ENCODE assay signal across 30 cellular contexts in the genomic region with DNA sequence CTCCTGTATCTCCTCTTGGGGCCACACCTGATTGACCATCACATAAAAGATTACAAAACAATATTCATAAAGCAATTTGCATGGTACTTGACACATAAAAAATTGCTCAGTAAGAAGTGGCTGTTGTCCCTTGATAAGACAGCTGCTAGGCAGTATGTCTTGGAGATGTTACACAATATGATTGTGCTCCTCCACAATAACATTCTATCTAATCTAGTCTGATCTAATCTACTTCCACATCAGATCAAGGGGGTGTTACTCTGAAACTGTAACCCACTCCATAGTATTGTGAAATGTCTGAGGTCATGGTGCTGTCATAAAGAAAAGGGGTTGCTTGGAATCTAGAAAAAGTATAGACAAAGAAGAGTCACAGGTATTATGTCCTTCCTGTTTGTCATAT. TPM values are rescaled to one million over a fixed set of nuclear protein-coding genes. Genes with fewer than 3 reads are reported as not detected.
DNase-seq lines count a peak whose midpoint lies in the region; ATAC-seq, FAIRE-seq and TF ChIP-seq lines count a peak whose summit lies in the region.
"Had no signal": no experiment of that assay in that cellular context is flagged by ENCODE, and none has a peak within 500 bp of the region (broad histone marks: within the 10 kb centered on the region; RNA-seq: fewer than 3 reads in every experiment).

No MANE protein-coding gene starts in this region.

- H3K4me1 ChIP-seq in trophoblast cell (ENCODE audit: control insufficient read depth in 1 of 2, insufficient read depth in 2 of 2, low read length in 2 of 2) (no peaks in the 10 kb centered on the region), tibial nerve (no peaks in the 10 kb centered on the region)
- H3K4me1 ChIP-seq: BLaER1 treated with 17β-estradiol and CSF1 and Interleukin-3, amounts not matched to agents 10 nM and 100 nM; Caco-2; HAP-1 had no signal

- H4K12ac ChIP-seq in trophoblast cell (ENCODE audit: low read depth, low read length), result no peak overlapping the region

- no peak overlapping the region for H2AFZ ChIP-seq in trophoblast cell (ENCODE audit: insufficient read depth, low read length, poor library complexity)
- H2AFZ ChIP-seq: PC-9 had no signal

- TF ChIP-seq POLR2A in NB4 (IDR thresholded peaks at IDR 0.05; ENCODE audit: extremely low read depth, insufficient read length) (no peak), tibial nerve (IDR thresholded peaks at IDR 0.05) (no peak)

- no peak overlapping the region for H2BK12ac ChIP-seq in trophoblast cell (ENCODE audit: low read length)

- no peak overlapping the region for H3K4me3 ChIP-seq in NB4 (ENCODE audit: low read depth, low read length)
- H3K4me3 ChIP-seq in bronchial epithelial cell (ENCODE audit: low read depth, low read length), result no peak overlapping the region
- H3K4me3 ChIP-seq in trophoblast cell (ENCODE audit: low read depth, low read length), result no peak overlapping the region
- no peak overlapping the region for H3K4me3 ChIP-seq in tibial nerve
- H3K4me3 ChIP-seq: BLaER1 treated with 17β-estradiol and CSF1 and Interleukin-3, amounts not matched to agents 10 nM and 100 nM; HAP-1; PC-9; SJCRH30 had no signal

- H3K18ac ChIP-seq in trophoblast cell (ENCODE audit: low read length), result no peak overlapping the region

- H3K36me3 ChIP-seq in bronchial epithelial cell (ENCODE audit: control insufficient read depth, insufficient read depth, low read length) (no peaks in the 10 kb centered on the region), trophoblast cell (ENCODE audit: control insufficient read depth in 1 of 2, insufficient read depth in 2 of 2, low read length in 2 of 2) (peaks cover 0 to 2% of the 10 kb centered on the region in 2 experiments), tibial nerve (no peaks in the 10 kb centered on the region)
- H3K36me3 ChIP-seq: BLaER1 treated with 17β-estradiol and CSF1 and Interleukin-3, amounts not matched to agents 10 nM and 100 nM; HAP-1; SJCRH30 had no signal

- no peaks in the 10 kb centered on the region for H3K79me1 ChIP-seq in trophoblast cell (ENCODE audit: low read length)

- no peak for TF ChIP-seq EP300 in tibial nerve (IDR thresholded peaks at IDR 0.05)

- no peak overlapping the region for H2BK5ac ChIP-seq in trophoblast cell (ENCODE audit: low read depth, low read length, poor library complexity)

- DNase-seq in LHCN-M2 (ENCODE audit: low read depth), result peak; percentile 5
- peak; percentile 39 for DNase-seq in NB4 (ENCODE audit: low read depth)
- peak; percentile 8 for DNase-seq in bronchial epithelial cell (ENCODE audit: low read depth)
- DNase-seq in trophoblast cell, result peak; percentile 12 to 79
- no peak for DNase-seq in NCI-H2227 treated with DMSO at 0.1 percent for 48 hours (lab: John Stamatoyannopoulos, UW)
- DNase-seq in kidney tubule cell (ENCODE audit: low spot score), result no peak
- DNase-seq in tibial nerve (ENCODE audit: low spot score in 2 of 2), result no peak
- DNase-seq: Caco-2; CD4-positive, alpha-beta memory T cell; GOT3; HFFc6; Karpas-422; NCI-H1092 treated with DMSO at 0.1 percent for 48 hours; NCI-H1436 treated with DMSO at 0.1 percent for 48 hours; NCI-H187 treated with DMSO at 0.1 percent for 48 hours; NCI-H446 treated with DMSO at 0.1 percent for 48 hours; NCI-H526; NCI-H82; NK-92 treated with Interleukin-12 subunit alpha and Interleukin-12 subunit beta, amount 100 ng/mL, for 24 hours; PC-9; SJCRH30 had no signal

- H2BK120ac ChIP-seq in trophoblast cell (ENCODE audit: insufficient read depth, low read length, poor library complexity), result no peak overlapping the region

- no peak for FAIRE-seq in bronchial epithelial cell (lab: Jason Lieb, UNC)
- FAIRE-seq: A204.1, G401.6 had no signal

- H2AK5ac ChIP-seq in trophoblast cell (ENCODE audit: low read length), result no peak overlapping the region

- H3K9me3 ChIP-seq in trophoblast cell (ENCODE audit: insufficient read depth, low read depth, low read length) (peaks cover 2% of the 10 kb centered on the region), tibial nerve (no peaks in the 10 kb centered on the region)
- H3K9me3 ChIP-seq: BLaER1 treated with 17β-estradiol and CSF1 and Interleukin-3, amounts not matched to agents 10 nM and 100 nM; Caco-2; HAP-1; SJCRH30 had no signal

- no peak overlapping the region for H3K9ac ChIP-seq in trophoblast cell (ENCODE audit: low read length)
- H3K9ac ChIP-seq: BLaER1 treated with 17β-estradiol and CSF1 and Interleukin-3, amounts not matched to agents 10 nM and 100 nM had no signal

- no peaks in the 10 kb centered on the region for H3K79me2 ChIP-seq in trophoblast cell (ENCODE audit: control insufficient read depth, insufficient read depth, low read length, poor library complexity)

- no peak overlapping the region for H3K4ac ChIP-seq in trophoblast cell (ENCODE audit: low read depth, low read length)

- H4K91ac ChIP-seq in trophoblast cell (ENCODE audit: low read depth, low read length), result no peak overlapping the region

- H4K8ac ChIP-seq in trophoblast cell (ENCODE audit: low read depth, low read length), result no peak overlapping the region

- H3K27me3 ChIP-seq in bronchial epithelial cell (ENCODE audit: control insufficient read depth, insufficient read depth, low read length) (peaks cover under 1% of the 10 kb centered on the region), trophoblast cell (ENCODE audit: insufficient read depth, low read length) (no peaks in the 10 kb centered on the region), tibial nerve (no peaks in the 10 kb centered on the region)
- H3K27me3 ChIP-seq: BLaER1 treated with 17β-estradiol and CSF1 and Interleukin-3, amounts not matched to agents 10 nM and 100 nM; SJCRH30 had no signal

- no peak for ATAC-seq in GM18517 (IDR thresholded peaks at IDR 0.05; ENCODE audit: unreplicated experiment)
- ATAC-seq: Right ventricle myocardium inferior, SK-N-SH treated with all-trans-retinoic acid at 6 μM for 48 hours had no signal

- H3K27ac ChIP-seq in trophoblast cell (ENCODE audit: low read depth, low read length) (no peak overlapping the region), tibial nerve (no peak overlapping the region)
- H3K27ac ChIP-seq: BLaER1 treated with 17β-estradiol and CSF1 and Interleukin-3, amounts not matched to agents 10 nM and 100 nM; PC-9; SJCRH30 had no signal

- no peak for TF ChIP-seq CTCF in NB4 (IDR thresholded peaks at IDR 0.05; ENCODE audit: low read depth, low read length)
- TF ChIP-seq CTCF in bronchial epithelial cell (IDR thresholded peaks at IDR 0.05; ENCODE audit: insufficient read depth, low read length, severe bottlenecking), result no peak
- no peak for TF ChIP-seq CTCF in tibial nerve (IDR thresholded peaks at IDR 0.05)

- no peak overlapping the region for H3K4me2 ChIP-seq in trophoblast cell (ENCODE audit: low read length)
- H3K4me2 ChIP-seq: BLaER1 treated with 17β-estradiol and CSF1 and Interleukin-3, amounts not matched to agents 10 nM and 100 nM; PC-9 had no signal

- no peak overlapping the region for H3K23ac ChIP-seq in trophoblast cell (ENCODE audit: low read length)

- H3K14ac ChIP-seq in trophoblast cell (ENCODE audit: low read length), result no peak overlapping the region

RNA-seq across cellular contexts. Expression of a gene that starts 23.4 kb away (rescaled TPM):
- total RNA-seq in LHCN-M2 (2014; rRNA removed) (not detected in 2 replicates), bronchial epithelial cell (not detected in 2 replicates), tibial nerve (1 to 10 TPM in 2 of 4 donors, not detected in 2; 1.8 to 3.9 TPM)
- polyA plus RNA-seq in LHCN-M2 (2012), result not detected
- 0.04 and 0.08 TPM in 2 replicates for polyA plus RNA-seq in trophoblast cell (2013)
- total RNA-seq: Caco-2, HFFc6, PC-9, RPMI7951 had no signal
- polyA plus RNA-seq: AG04450; CD4-positive, alpha-beta memory T cell had no signal

RNA-seq across cellular contexts. Expression of a gene that starts 49.3 kb away (rescaled TPM):
- 0.46 and 0.77 TPM in 2 replicates for total RNA-seq in LHCN-M2 (2014; rRNA removed)
- 0.81 TPM for polyA plus RNA-seq in LHCN-M2 (2012)
- total RNA-seq in bronchial epithelial cell, result 0.79 and 1.9 TPM in 2 replicates
- polyA plus RNA-seq in trophoblast cell (2013), result 1.4 TPM in 2 replicates
- total RNA-seq in tibial nerve, result 10 to 100 TPM in 3 of 4 donors, 1 to 10 TPM in 1; 8.0 to 24.3 (median 13.9) TPM
- total RNA-seq: HFFc6, RPMI7951 had no signal
- polyA plus RNA-seq: CD4-positive, alpha-beta memory T cell had no signal

Comparison
In these comparisons a context has a peak if more than half of its experiments do, and no peak if none do; other contexts are left out.
1. DNase-seq: peak in LHCN-M2 (single experiment), NB4 (single experiment), bronchial epithelial cell (single experiment) and trophoblast cell (2 of 2); none in NCI-H2227 treated with DMSO at 0.1 percent for 48 hours (single experiment), kidney tubule cell (single experiment) and tibial nerve (0 of 2).